In genomic region chr9:130265431-130266235, GRCh38 we compare ENCODE assay signal across 8 cellular contexts. TPM values are rescaled to one million over a fixed set of nuclear protein-coding genes. Genes with fewer than 3 reads are reported as not detected.
DNase-seq lines count a peak whose midpoint lies in the region; ATAC-seq, FAIRE-seq and TF ChIP-seq lines count a peak whose summit lies in the region.
"Had no signal": no experiment of that assay in that cellular context is flagged by ENCODE, and none has a peak within 500 bp of the region (broad histone marks: within the 10 kb centered on the region; RNA-seq: fewer than 3 reads in every experiment).

Gene HMCN2 (plus strand): TSS chr9:130265760. CDS start chr9:130265879, 119 bp downstream.

- H3K27me3 ChIP-seq in K562 (ENCODE audit: control insufficient read depth in 2 of 2, insufficient read depth in 2 of 2, low read length in 2 of 2): peaks cover 65 to 84% of the 10 kb centered on the region in 2 experiments; a peak in 4 of 5 replicates

- no peaks in the 10 kb centered on the region for H3K36me3 ChIP-seq in K562 (ENCODE audit: control insufficient read depth, insufficient read depth, low read length)

- no peaks in the 10 kb centered on the region for H3K9me3 ChIP-seq in K562 (replicated peaks; ENCODE audit: control insufficient read depth, insufficient read depth, low read depth, low read length)

- peaks cover 0 to 15% of the 10 kb centered on the region in 2 experiments; a peak in 2 of 5 replicates for H3K4me1 ChIP-seq in K562 (replicated peaks in 1 of 2; ENCODE audit: control insufficient read depth in 2 of 2, insufficient read depth in 2 of 2, low read length in 2 of 2)

- peak; percentile 54 for ATAC-seq in K562
- ATAC-seq in stimulated activated memory B cell treated with anti-CD40 and anti-IgM and Interleukin-4, amounts not matched to agents 10 μg/mL and 1 μg/mL and 100 μg/mL, for 72 hours: peak; percentile 11

- no peaks in the 10 kb centered on the region for H3K79me2 ChIP-seq in K562 (ENCODE audit: control insufficient read depth, insufficient read depth, low read length)

- TF ChIP-seq RAD21 in K562 (CRISPR knock-in tag; conservative IDR thresholded peaks at IDR 0.05 in 1 of 2, IDR thresholded peaks at IDR 0.05 in 1 of 2): no peak

- 9% methylated on average over 31 of the region's 89 CpGs for WGBS in K562 (ENCODE audit: insufficient coverage, low coverage, missing lambda C conversion rate)

- no peaks in the 10 kb centered on the region for H3K36me3 Mint-ChIP-seq in stimulated activated memory B cell treated with anti-CD40 and anti-IgM and Interleukin-4, amounts not matched to agents 10 μg/mL and 1 μg/mL and 100 μg/mL, for 72 hours

- H3K27me3 Mint-ChIP-seq in stimulated activated memory B cell treated with anti-CD40 and anti-IgM and Interleukin-4, amounts not matched to agents 10 μg/mL and 1 μg/mL and 100 μg/mL, for 72 hours: peaks cover 79% of the 10 kb centered on the region

- peaks cover 9% of the 10 kb centered on the region for H3K4me1 Mint-ChIP-seq in stimulated activated memory B cell treated with anti-CD40 and anti-IgM and Interleukin-4, amounts not matched to agents 10 μg/mL and 1 μg/mL and 100 μg/mL, for 72 hours

- no peaks in the 10 kb centered on the region for H3K9me3 Mint-ChIP-seq in stimulated activated memory B cell treated with anti-CD40 and anti-IgM and Interleukin-4, amounts not matched to agents 10 μg/mL and 1 μg/mL and 100 μg/mL, for 72 hours

- no peak within 1 kb of the TSS for H3K4me2 ChIP-seq in K562 (ENCODE audit: insufficient read depth, low read length)

- no peaks in the 10 kb centered on the region for H3K9me1 ChIP-seq in K562 (ENCODE audit: control insufficient read depth, insufficient read depth, low read length)

- no peak within 1 kb of the TSS for H3K4me3 ChIP-seq in K562

- H3K27ac ChIP-seq in K562 (ENCODE audit: extremely low read depth, low read depth, low read length): no peak within 1 kb of the TSS

- FAIRE-seq in K562 (lab: Jason Lieb, UNC): no peak

- DNase-seq in HuH-7 (ENCODE audit: low spot score) (peak; percentile 61), K562 (ENCODE audit: extremely low read depth in 1 of 4, low spot score in 3 of 4) (peak in 2 of 4 experiments; percentile 52 to 53), kidney tubule cell (ENCODE audit: low spot score) (peak; percentile 14), NCI-H2171 treated with DMSO at 0.1 percent for 48 hours (lab: John Stamatoyannopoulos, UW) (no peak), glomerular visceral epithelial cell (ENCODE audit: extremely low spot score) (no peak)
- no peak for DNase-seq in effector CD4-positive, alpha-beta T cell
- DNase-seq: activated naive CD4-positive, alpha-beta T cell had no signal

- TF ChIP-seq CTCF in K562 (IDR thresholded peaks at IDR 0.05 in 2 of 3, conservative IDR thresholded peaks at IDR 0.05 in 1 of 3; ENCODE audit: insufficient read depth in 2 of 3, low read depth in 1 of 3, low read length in 3 of 3): no peak

- no peak within 1 kb of the TSS for H3K9ac ChIP-seq in K562 (ENCODE audit: insufficient read depth in 1 of 2, low read depth in 2 of 2, low read length in 2 of 2)

- no TSS peak for BruUV-seq in K562 (replicated peaks; lab: Mats Ljungman, UMichigan)

- POLR2A ChIA-PET in K562 (lab: Yijun Ruan, JAX): interaction anchor here (1.0 kb wide), 1 partner anchor 11 kb away, joined by 3 read pairs; no protein-coding TSS in a partner anchor

- peaks cover 2% of the 10 kb centered on the region for H4K20me1 ChIP-seq in K562 (replicated peaks; ENCODE audit: control insufficient read depth, insufficient read depth, low read length)

- no peak for TF ChIP-seq POLR2A in K562 (conservative IDR thresholded peaks at IDR 0.05)

- no peak within 1 kb of the TSS for H3K4me3 Mint-ChIP-seq in stimulated activated memory B cell treated with anti-CD40 and anti-IgM and Interleukin-4, amounts not matched to agents 10 μg/mL and 1 μg/mL and 100 μg/mL, for 72 hours

- CTCF ChIA-PET in K562 (lab: Yijun Ruan, JAX; ENCODE audit: low intra/inter-chr PET ratio): no interaction called here

- in situ Hi-C loops in K562 (cut with MboI): no loop called here

- intact Hi-C loops in K562 (cut with micrococcal nuclease): no loop called here

- TF ChIP-seq EP300 in K562 (IDR thresholded peaks at IDR 0.05; ENCODE audit: low read length): no peak

- no peak within 1 kb of the TSS for H3K27ac Mint-ChIP-seq in stimulated activated memory B cell treated with anti-CD40 and anti-IgM and Interleukin-4, amounts not matched to agents 10 μg/mL and 1 μg/mL and 100 μg/mL, for 72 hours

- H2AFZ ChIP-seq in K562 (ENCODE audit: low read depth, low read length): no peak within 1 kb of the TSS

TF ChIP-seq in K562, 482 proteins besides CTCF, POLR2A, EP300 and RAD21:
- TF ChIP-seq ZBTB7A (IDR thresholded peaks at IDR 0.05; ENCODE audit: borderline replicate concordance, control insufficient read depth, low read depth, low read length) (peak; percentile 27; the same call in 1 of the 2 replicates), PRMT5 (CRISPR knock-in tag; IDR thresholded peaks at IDR 0.05) (no peak)

RNA-seq across cellular contexts. Expression of gene HMCN2, which starts in this region (rescaled TPM):
- total RNA-seq in K562 (2011; cell fraction: chromatin; rRNA removed; ENCODE audit: low replicate concordance): 0.28 TPM in 1 of 2 replicates, not detected in the other
- total RNA-seq in K562 (2011; cell fraction: nucleolus; rRNA removed): 0.13 and 0.17 TPM in 2 replicates
- 0.15 TPM in 1 of 2 replicates, not detected in the other for total RNA-seq in K562 (2011; cell fraction: nucleoplasm; rRNA removed)
- total RNA-seq in K562 (2014; rRNA removed) (not detected in 2 replicates), K562 (2014; rRNA removed; fragmentation: Illumina TruSeq; extraction: Trizol) (not detected in 2 replicates), K562 (2015; rRNA removed; fragmentation: Illumina TruSeq; extraction: Trizol) (not detected in 2 replicates), K562 (2021) (0.02 TPM in 1 of 2 replicates, not detected in the other)
- polyA plus RNA-seq in K562 (2011; rRNA removed) (0.01 TPM in 1 of 2 replicates, not detected in the other), K562 (2014; fragmentation: Illumina TruSeq; extraction: Trizol) (not detected in 2 replicates), K562 (2014; fragmentation: Nextera tagmentation; extraction: Ambion mirVana) (not detected), K562 (2014; rRNA removed) (0.01 TPM in 1 of 2 replicates, not detected in the other)
- 0.03 TPM in 2 replicates for polyA plus RNA-seq in K562 (2011; cell fraction: cytosol; rRNA removed)
- polyA plus RNA-seq in K562 (2011; cell fraction: nucleus; rRNA removed): 0.06 and 0.17 TPM in 2 replicates
- polyA plus RNA-seq in K562 (2012): 0.01 TPM in 1 of 2 replicates, not detected in the other
- polyA minus RNA-seq in K562 (2011; rRNA and poly(A)+ RNA removed): 0.09 TPM in 1 of 2 replicates, not detected in the other
- polyA minus RNA-seq in K562 (2011; cell fraction: cytosol; rRNA and poly(A)+ RNA removed): not detected in 2 replicates
- under 0.01 TPM in 1 of 2 replicates, not detected in the other for polyA minus RNA-seq in K562 (2011; cell fraction: nucleus; rRNA and poly(A)+ RNA removed)

Comparison
In these comparisons a context has a peak if more than half of its experiments do, and no peak if none do; other contexts are left out.
1. Peak in ATAC-seq in K562; RNA of the gene not detected or under 1 TPM.
2. DNase-seq: peak in HuH-7 (single experiment) and kidney tubule cell (single experiment); none in NCI-H2171 treated with DMSO at 0.1 percent for 48 hours (single experiment), effector CD4-positive, alpha-beta T cell (single experiment) and glomerular visceral epithelial cell (single experiment).